ENCODE assay signal across 8 cellular contexts in genomic region chr14:58749066-58749669, GRCh38.
DNase-seq lines count a peak whose midpoint lies in the region; ATAC-seq and TF ChIP-seq lines count a peak whose summit lies in the region.

No MANE protein-coding gene starts in this region.

- H2BK12ac ChIP-seq in neuronal stem cell (ENCODE audit: low read length): no peak overlapping the region

- H2AFZ ChIP-seq in neuronal stem cell (ENCODE audit: low read length): peak overlapping the region; percentile 38

- H3K27me3 ChIP-seq in body of pancreas (no peaks in the 10 kb centered on the region), neuronal stem cell (ENCODE audit: control insufficient read depth in 3 of 3, insufficient read depth in 3 of 3, low read depth in 1 of 3, low read length in 3 of 3) (no peaks in the 10 kb centered on the region)

- H3K36me3 ChIP-seq in body of pancreas (replicated peaks in 1 of 2; ENCODE audit: insufficient read depth in 1 of 2, low read depth in 2 of 2) (no peaks in the 10 kb centered on the region), neuronal stem cell (replicated peaks in 1 of 2; ENCODE audit: control insufficient read depth in 2 of 2, insufficient read depth in 2 of 2, low read length in 2 of 2) (no peaks in the 10 kb centered on the region)

- H3K4me1 ChIP-seq in body of pancreas (peaks cover 41% of the 10 kb centered on the region), neuronal stem cell (ENCODE audit: control insufficient read depth in 2 of 2, insufficient read depth in 1 of 2, low read depth in 1 of 2, low read length in 2 of 2) (peaks cover 0 to 8% of the 10 kb centered on the region in 2 donors)

- H3K9me3 ChIP-seq in body of pancreas (no peaks in the 10 kb centered on the region), neuronal stem cell (replicated peaks in 1 of 2; ENCODE audit: control insufficient read depth in 2 of 2, insufficient read depth in 1 of 2, low read depth in 1 of 2, low read length in 2 of 2) (no peaks in the 10 kb centered on the region)

- TF ChIP-seq CTCF in body of pancreas (IDR thresholded peaks at IDR 0.05): no peak

- DNase-seq in DMS 273 (lab: John Stamatoyannopoulos, UW; ENCODE audit: unreplicated experiment) (peak; percentile 65), NCI-H226 (peak; percentile 86), body of pancreas (peak; percentile 14 to 68 (median 24)), neuronal stem cell (ENCODE audit: low spot score) (no peak), NCI-H82 (lab: John Stamatoyannopoulos, UW) (no peak)
- no peak for DNase-seq in activated effector memory CD4-positive, alpha-beta T cell treated with anti-CD3 and anti-CD28 coated beads, Interleukin-2, amount 50 U/mL, for 16 hours

- no peak overlapping the region for H4K91ac ChIP-seq in neuronal stem cell (ENCODE audit: low read depth, low read length, poor library complexity)

- intact Hi-C loops in body of pancreas (cut with DNase I): no loop called here

- no peak overlapping the region for H3K23ac ChIP-seq in neuronal stem cell (ENCODE audit: low read depth, low read length, poor library complexity)

- no peaks in the 10 kb centered on the region for H3K79me1 ChIP-seq in neuronal stem cell (ENCODE audit: low read depth, low read length)

- ATAC-seq in GM18868 (IDR thresholded peaks at IDR 0.05; ENCODE audit: unreplicated experiment): peak; percentile 92
- ATAC-seq in HG02970 (IDR thresholded peaks at IDR 0.05; ENCODE audit: low FRiP score, unreplicated experiment): peak; percentile 74
- ATAC-seq in body of pancreas: peak; percentile 57

- H3K27ac ChIP-seq in body of pancreas (peak overlapping the region in 1 of 4 donors; percentile 58), neuronal stem cell (replicated peaks; ENCODE audit: low read length) (no peak overlapping the region)

- no peak overlapping the region for H2BK120ac ChIP-seq in neuronal stem cell (ENCODE audit: low read depth, low read length)

- no peak overlapping the region for H3K18ac ChIP-seq in neuronal stem cell (ENCODE audit: low read length)

- H3K4me2 ChIP-seq in neuronal stem cell (ENCODE audit: insufficient read depth, low read length, poor library complexity, severe bottlenecking): no peak overlapping the region

- WGBS in body of pancreas, 2 donors: 41 to 51% methylated on average over 5 of the region's 5 CpGs
- no CpG with 5 or more reads among the region's 5 CpGs for WGBS in neuronal stem cell (ENCODE audit: extremely low coverage in 2 of 2, insufficient read length in 2 of 2, insufficient replicate concordance in 1 of 2), 2 donors

- H3K4ac ChIP-seq in neuronal stem cell (ENCODE audit: low read length): no peak overlapping the region

- H2BK5ac ChIP-seq in neuronal stem cell (ENCODE audit: low read length): no peak overlapping the region

- H3K4me3 ChIP-seq in body of pancreas (no peak overlapping the region), neuronal stem cell (ENCODE audit: low read length in 2 of 2) (no peak overlapping the region)

- no peak overlapping the region for H4K8ac ChIP-seq in neuronal stem cell (ENCODE audit: low read depth, low read length)

- H3K14ac ChIP-seq in neuronal stem cell (ENCODE audit: low read length): no peak overlapping the region

- no peak overlapping the region for H2BK15ac ChIP-seq in neuronal stem cell (ENCODE audit: low read length)

- H3K9ac ChIP-seq in neuronal stem cell (ENCODE audit: low read depth, low read length, poor library complexity): no peak overlapping the region

- H2AK5ac ChIP-seq in neuronal stem cell (ENCODE audit: low read depth, low read length): no peak overlapping the region

- TF ChIP-seq POLR2A in body of pancreas (IDR thresholded peaks at IDR 0.05): no peak

Comparison
In these comparisons a context has a peak if more than half of its experiments do, and no peak if none do; other contexts are left out.
1. DNase-seq: peak in DMS 273 (single experiment), NCI-H226 (single experiment) and body of pancreas (4 of 4); none in neuronal stem cell (single experiment), NCI-H82 (single experiment) and activated effector memory CD4-positive, alpha-beta T cell treated with anti-CD3 and anti-CD28 coated beads, Interleukin-2, amount 50 U/mL, for 16 hours (single experiment).
2. Peak in every context shown above with its lines, with median percentiles within 50 percentile points of each other: ATAC-seq.